ENCODE assay signal across 31 cellular contexts in the genomic region with DNA sequence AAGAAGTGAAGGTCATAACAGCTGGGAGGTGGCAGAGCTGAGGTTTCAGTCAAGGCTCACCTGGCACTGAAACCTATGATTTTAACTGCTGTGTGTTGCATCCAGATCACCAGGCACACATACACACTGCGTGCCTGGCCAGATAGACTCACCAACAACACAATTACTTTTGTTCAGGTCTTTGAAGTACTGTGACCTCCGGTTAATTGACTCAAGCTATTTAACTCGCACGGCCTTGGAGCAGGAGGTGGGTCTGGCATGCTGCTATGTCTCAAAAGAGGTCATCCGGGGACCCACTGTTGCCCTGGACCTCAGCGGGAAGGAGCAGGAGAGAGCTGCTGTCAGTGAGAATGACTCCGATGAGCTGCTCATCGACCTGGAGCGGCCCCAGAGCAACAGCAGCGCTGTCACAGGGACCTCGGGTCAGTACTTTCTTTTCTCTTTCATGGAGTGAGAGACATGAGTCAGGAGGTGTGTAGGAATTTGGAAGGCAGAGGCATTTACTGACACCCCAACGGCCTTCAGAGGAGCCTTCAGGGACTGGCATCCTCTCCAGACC.
"Had no signal": no experiment of that assay in that cellular context is flagged by ENCODE, and none has a peak within 500 bp of the region (broad histone marks: within the 10 kb centered on the region; RNA-seq: fewer than 3 reads in every experiment).

No MANE protein-coding gene starts in this region.

- H3K4me1 ChIP-seq: foreskin keratinocyte, heart left ventricle, sigmoid colon had no signal

- H3K36me3 ChIP-seq: brain microvascular endothelial cell, sigmoid colon had no signal

- H3K27me3 ChIP-seq: brain microvascular endothelial cell, foreskin keratinocyte, heart left ventricle, sigmoid colon had no signal

- H3K9me3 ChIP-seq: heart left ventricle, sigmoid colon, thoracic aorta had no signal

- ATAC-seq: foreskin keratinocyte; left colon; naive thymus-derived CD4-positive, alpha-beta T cell; stimulated activated effector memory CD8-positive, alpha-beta T cell treated with anti-CD3 and anti-CD28 coated beads, Interleukin-12 subunit alpha, Interleukin-12 subunit beta, amount 100 ng/mL, for 72 hours had no signal

- H3K27ac ChIP-seq: brain microvascular endothelial cell, foreskin keratinocyte, heart left ventricle, sigmoid colon, thoracic aorta had no signal

- DNase-seq: activated CD4-positive, alpha-beta memory T cell treated with anti-CD3 and anti-CD28 coated beads for 36 hours; activated CD4-positive, alpha-beta T cell treated with anti-CD3 and anti-CD28 coated beads, Interleukin-2, amount 10 ng/mL, durations not matched to agents 24 days and 14 days; activated CD4-positive, CD25-positive, alpha-beta regulatory T cell treated with anti-CD3 and anti-CD28 coated beads, Interleukin-2, amount 50 U/mL, for 72 hours; activated CD8-positive, alpha-beta memory T cell treated with anti-CD3 and anti-CD28 coated beads, Interleukin-2, amount 50 U/mL, for 4 hours; activated effector memory CD4-positive, alpha-beta T cell treated with anti-CD3 and anti-CD28 coated beads, Interleukin-2, amount 50 U/mL, for 16 hours; activated naive CD4-positive, alpha-beta T cell treated with anti-CD3 and anti-CD28 coated beads, Interleukin-2, amount 10 ng/mL, durations not matched to agents 7 days and 5 days; activated naive CD8-positive, alpha-beta T cell treated with anti-CD3 and anti-CD28 coated beads, Interleukin-2, amount 10 ng/mL, durations not matched to agents 7 days and 5 days; activated T-cell treated with anti-CD3 and anti-CD28 coated beads, Interleukin-2, amount 50 U/mL, for 1 hour; amniotic stem cell; brain microvascular endothelial cell; central memory CD4-positive, alpha-beta T cell; foreskin keratinocyte; heart left ventricle; hypothalamus; immature natural killer cell; kidney; left colon; midbrain; naive thymus-derived CD4-positive, alpha-beta T cell; occipital lobe; posterior cingulate gyrus; sigmoid colon; small intestine; stimulated activated CD4-positive, alpha-beta T cell treated with anti-CD3 and anti-CD28 coated beads, Interleukin-4, amount 100 ng/mL, for 24 hours; T-helper 9 cell; trophoblast cell had no signal

- H3K4me3 ChIP-seq: heart left ventricle, sigmoid colon, thoracic aorta had no signal

- FAIRE-seq: astrocyte, endothelial cell of umbilical vein, kidney, small intestine, urothelium cell line had no signal
